15 cellular contexts compared by ENCODE assay signal in the genomic region with DNA sequence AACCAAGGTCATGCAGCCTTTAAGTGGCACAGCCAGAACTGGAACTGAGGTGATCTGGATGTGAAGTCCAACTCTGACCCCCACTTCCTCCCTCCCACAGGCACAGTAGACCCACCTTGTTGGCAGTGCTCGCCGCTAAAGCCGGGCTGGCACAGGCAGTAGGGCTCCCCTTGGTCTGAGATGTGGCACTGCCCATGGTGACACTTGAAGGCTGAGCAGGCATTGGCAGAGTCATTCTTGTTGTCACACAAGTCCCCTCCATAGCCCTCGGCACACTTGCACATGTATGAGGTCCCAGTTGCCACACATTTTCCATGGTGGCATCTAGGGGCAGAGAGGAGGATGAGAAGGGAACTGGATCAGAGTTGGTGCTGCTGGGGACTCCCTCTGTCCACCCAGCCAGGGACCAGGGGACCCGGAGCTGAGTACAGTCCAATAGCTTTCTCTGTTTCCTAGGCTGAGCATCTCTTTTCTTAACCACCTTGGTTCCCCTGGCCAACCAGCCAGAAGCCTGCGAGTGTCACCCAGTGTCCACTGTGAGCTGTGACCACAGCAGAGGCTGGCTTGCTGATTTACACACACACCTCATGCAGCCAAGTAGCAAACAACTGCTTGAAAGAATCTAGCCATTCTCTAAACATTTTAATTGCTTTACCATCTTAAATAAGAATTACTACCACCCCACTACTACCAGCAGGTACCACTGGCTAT.
DNase-seq lines count a peak whose midpoint lies in the region; ATAC-seq and TF ChIP-seq lines count a peak whose summit lies in the region.
"Had no signal": no experiment of that assay in that cellular context is flagged by ENCODE, and none has a peak within 500 bp of the region (broad histone marks: within the 10 kb centered on the region; RNA-seq: fewer than 3 reads in every experiment).

No MANE protein-coding gene starts in this region.

- POLR2A ChIA-PET in PC-3 (lab: Charles Lee; ENCODE audit: unreplicated experiment), result no interaction called here

- WGBS in endodermal cell (ENCODE audit: insufficient coverage in 1 of 2, insufficient read length in 1 of 2), 2 experiments, result 91 to 97% methylated on average over 6 of the region's 6 CpGs

- H3K36me3 ChIP-seq in PC-3 (ENCODE audit: low read depth, low read length) (no peaks in the 10 kb centered on the region), mucosa of descending colon (ENCODE audit: low read depth) (no peaks in the 10 kb centered on the region), endodermal cell (ENCODE audit: control insufficient read depth, insufficient read depth, low read length) (no peaks in the 10 kb centered on the region)
- H3K36me3 ChIP-seq: BLaER1, HAP-1 had no signal

- H3K9me3 Mint-ChIP-seq in chondrocyte (ENCODE audit: low read depth) (no peaks in the 10 kb centered on the region), endodermal cell (no peaks in the 10 kb centered on the region)
- H3K9me3 Mint-ChIP-seq: CD14-positive monocyte; CD4-positive, alpha-beta memory T cell had no signal

- H3K27ac Mint-ChIP-seq in chondrocyte (ENCODE audit: unreplicated experiment) (no peak overlapping the region), endodermal cell (no peak overlapping the region)
- H3K27ac Mint-ChIP-seq: CD14-positive monocyte; CD4-positive, alpha-beta memory T cell had no signal

- no peak overlapping the region for H3K27ac ChIP-seq in PC-3 (ENCODE audit: low read length)
- H3K27ac ChIP-seq in endodermal cell (ENCODE audit: low read depth, low read length), result no peak overlapping the region
- H3K27ac ChIP-seq: BLaER1 had no signal

- H3K9me3 ChIP-seq in PC-3 (ENCODE audit: low read length), result no peaks in the 10 kb centered on the region
- no peaks in the 10 kb centered on the region for H3K9me3 ChIP-seq in mucosa of descending colon
- H3K9me3 ChIP-seq in endodermal cell (ENCODE audit: control insufficient read depth, low read length), result no peaks in the 10 kb centered on the region
- H3K9me3 ChIP-seq: BLaER1, HAP-1 had no signal

- H3F3A ChIP-seq in PC-3 (ENCODE audit: low read length, unreplicated experiment), result no peaks in the 10 kb centered on the region

- CTCF ChIA-PET in PC-3 (lab: Charles Lee), result no interaction called here

- H3K27me3 ChIP-seq in PC-3 (ENCODE audit: low read length) (no peaks in the 10 kb centered on the region), endodermal cell (ENCODE audit: control insufficient read depth, insufficient read depth, low read length, poor library complexity, severe bottlenecking) (no peaks in the 10 kb centered on the region)
- H3K27me3 ChIP-seq: BLaER1 had no signal

- H2AFZ ChIP-seq in PC-3 (ENCODE audit: low read length), result no peak overlapping the region

- H3K36me3 Mint-ChIP-seq in chondrocyte (ENCODE audit: low read depth) (peaks cover 18% of the 10 kb centered on the region), endodermal cell (ENCODE audit: low read depth) (no peaks in the 10 kb centered on the region)
- H3K36me3 Mint-ChIP-seq: CD14-positive monocyte; CD4-positive, alpha-beta memory T cell had no signal

- H3K4me1 Mint-ChIP-seq in chondrocyte (ENCODE audit: low read depth) (no peaks in the 10 kb centered on the region), endodermal cell (peaks cover 1% of the 10 kb centered on the region)
- H3K4me1 Mint-ChIP-seq: CD14-positive monocyte; CD4-positive, alpha-beta memory T cell had no signal

- H3K4me3 Mint-ChIP-seq in chondrocyte (ENCODE audit: unreplicated experiment) (no peak overlapping the region), endodermal cell (no peak overlapping the region)
- H3K4me3 Mint-ChIP-seq: CD14-positive monocyte; CD4-positive, alpha-beta memory T cell had no signal

- H3K9me2 ChIP-seq in PC-3 (replicated peaks; ENCODE audit: low read length), result no peaks in the 10 kb centered on the region

- intact Hi-C loops in PC-3 (cut with micrococcal nuclease) (no loop called here), mucosa of descending colon (cut with DNase I, micrococcal nuclease) (loop anchor here in 1 of 2 donors (10.0 kb wide), 2 partner anchors 635 to 915 kb away; a partner anchor contains a TSS)

- H3K27me3 Mint-ChIP-seq in chondrocyte (ENCODE audit: low read depth), result no peaks in the 10 kb centered on the region
- no peaks in the 10 kb centered on the region for H3K27me3 Mint-ChIP-seq in endodermal cell (ENCODE audit: insufficient read depth)

- ATAC-seq in PC-3, result 0 out of 2 replicates have a peak, but pooled peaks have one; percentile 29
- ATAC-seq in mucosa of descending colon, result no peak

- no peak for TF ChIP-seq CTCF in PC-3 (conservative IDR thresholded peaks at IDR 0.05; ENCODE audit: low read depth, low read length)
- TF ChIP-seq CTCF in chondrocyte (IDR thresholded peaks at IDR 0.05), result no peak
- no peak for TF ChIP-seq CTCF in mucosa of descending colon (IDR thresholded peaks at IDR 0.05)
- TF ChIP-seq CTCF in endodermal cell (conservative IDR thresholded peaks at IDR 0.05), result no peak

- H3K9ac ChIP-seq in PC-3 (ENCODE audit: low read length), result no peak overlapping the region
- H3K9ac ChIP-seq in endodermal cell (ENCODE audit: extremely low read depth, low read length, poor library complexity, severe bottlenecking), result no peak overlapping the region
- H3K9ac ChIP-seq: BLaER1 had no signal

- H3K4me2 ChIP-seq in PC-3 (ENCODE audit: low read length), result no peak overlapping the region
- H3K4me2 ChIP-seq: BLaER1 had no signal

- H3K4me1 ChIP-seq in PC-3 (ENCODE audit: insufficient read depth, low read length) (no peaks in the 10 kb centered on the region), mucosa of descending colon (ENCODE audit: low read depth) (peaks cover 12% of the 10 kb centered on the region), endodermal cell (ENCODE audit: control insufficient read depth, insufficient read depth, low read length) (no peaks in the 10 kb centered on the region)
- H3K4me1 ChIP-seq: BLaER1, HAP-1 had no signal

- no peaks in the 10 kb centered on the region for H4K20me1 ChIP-seq in PC-3 (ENCODE audit: low read length)
- H4K20me1 ChIP-seq: BLaER1 had no signal

- no TSS peak for BruUV-seq in PC-3 (replicated peaks; lab: Mats Ljungman, UMichigan)

- DNase-seq in activated effector memory CD4-positive, alpha-beta T cell treated with anti-CD3 and anti-CD28 coated beads, Interleukin-2, amount 50 U/mL, for 16 hours, result peak; percentile 38
- DNase-seq in activated effector memory CD4-positive, alpha-beta T cell treated with Interleukin-2 at 50 U/mL for 16 hours, result no peak
- no peak for DNase-seq in PC-3
- peak; percentile 75 for DNase-seq in chondrocyte (ENCODE audit: low spot score)
- no peak for DNase-seq in mucosa of descending colon
- DNase-seq in endodermal cell, result no peak
- DNase-seq in NCI-H510A (lab: John Stamatoyannopoulos, UW), result no peak
- DNase-seq: 8988T; CD4-positive, alpha-beta memory T cell; DMS153; DMS79; GDM1 had no signal

- H3K79me2 ChIP-seq in PC-3 (ENCODE audit: low read length), result no peaks in the 10 kb centered on the region

- H3K4me3 ChIP-seq in PC-3 (ENCODE audit: low read length), result no peak overlapping the region
- no peak overlapping the region for H3K4me3 ChIP-seq in mucosa of descending colon
- H3K4me3 ChIP-seq in endodermal cell (ENCODE audit: low read length), result no peak overlapping the region
- H3K4me3 ChIP-seq: BLaER1, HAP-1 had no signal

Comparison
In these comparisons a context has a peak if more than half of its experiments do, and no peak if none do; other contexts are left out.
1. DNase-seq: peak in activated effector memory CD4-positive, alpha-beta T cell treated with anti-CD3 and anti-CD28 coated beads, Interleukin-2, amount 50 U/mL, for 16 hours (single experiment) and chondrocyte (single experiment); none in activated effector memory CD4-positive, alpha-beta T cell treated with Interleukin-2 at 50 U/mL for 16 hours (single experiment), PC-3 (single experiment), mucosa of descending colon (0 of 3), endodermal cell (single experiment) and NCI-H510A (single experiment).